Comparison of ENCODE assay signal across 1 cellular context in genomic region chr11:119044708-119045107, GRCh38.
TF ChIP-seq lines count a peak whose summit lies in the region.

No MANE protein-coding gene starts in this region.

TF ChIP-seq in SK-N-SH treated with all-trans-retinoic acid at 6 μM for 48 hours, 23 proteins besides CTCF, POLR2A, EP300 and RAD21 (continued from another document):
- TF ChIP-seq ZFP30 (CRISPR knock-in tag; IDR thresholded peaks at IDR 0.05), result no peak
